Comparison of ENCODE assay signal across 1 cellular context in genomic region chr15:50307799-50308198, GRCh38.
TF ChIP-seq lines count a peak whose summit lies in the region.

No MANE protein-coding gene starts in this region.

TF ChIP-seq in K562, 482 proteins besides CTCF, POLR2A, EP300 and RAD21:
- 0 out of 2 replicates have a peak, but pooled peaks have one; percentile 36 for TF ChIP-seq ADNP (tag; IDR thresholded peaks at IDR 0.05)
- peak; percentile 81; the same call in 1 of the 2 replicates for TF ChIP-seq MEF2A (IDR thresholded peaks at IDR 0.05; ENCODE audit: control insufficient read depth, low read depth, low read length)
- TF ChIP-seq KHSRP (IDR thresholded peaks at IDR 0.05) = no peak
- peak; percentile 18; the same call in 1 of the 2 replicates for TF ChIP-seq SMARCA5 (IDR thresholded peaks at IDR 0.05)
- 0 out of 4 replicates have a peak, but pooled peaks of 1 of the 2 experiments have one; percentile 19 for TF ChIP-seq TRIM24 (IDR thresholded peaks at IDR 0.05)
- no peak for TF ChIP-seq BCOR (IDR thresholded peaks at IDR 0.05)
- peak; percentile 66 for TF ChIP-seq ZNF280A (IDR thresholded peaks at IDR 0.05; ENCODE audit: low read depth, partially characterized antibody)
- peak; percentile 74 for TF ChIP-seq TRIM28 (IDR thresholded peaks at IDR 0.05)
